ENCODE assay signal across 1 cellular context in the genomic region with DNA sequence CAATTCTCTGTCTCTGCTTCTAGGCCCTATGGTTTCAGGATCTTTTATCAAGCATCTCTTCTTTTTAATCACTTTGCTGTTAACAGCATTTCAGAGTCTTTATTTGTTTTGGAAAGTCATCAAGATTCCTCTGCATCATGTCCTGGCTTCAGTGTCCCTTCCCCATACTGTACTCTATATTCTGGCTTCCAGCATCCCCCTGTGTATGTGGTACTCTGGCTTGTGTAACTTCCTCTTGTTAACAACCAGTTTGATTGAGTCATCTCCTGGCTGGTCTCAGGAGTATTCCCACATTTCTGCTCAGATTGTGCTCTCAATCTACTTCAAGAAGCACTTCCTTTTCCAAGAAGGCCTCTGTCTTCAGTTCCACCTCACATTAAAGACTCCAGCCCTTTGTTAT.
TF ChIP-seq lines count a peak whose summit lies in the region.

No MANE protein-coding gene starts in this region.

TF ChIP-seq in A549, 52 proteins besides CTCF, POLR2A, EP300 and RAD21 (continued from another document):
- TF ChIP-seq HOXB5 (CRISPR knock-in tag; IDR thresholded peaks at IDR 0.05): no peak
